ENCODE assay signal across 8 cellular contexts in the genomic region with DNA sequence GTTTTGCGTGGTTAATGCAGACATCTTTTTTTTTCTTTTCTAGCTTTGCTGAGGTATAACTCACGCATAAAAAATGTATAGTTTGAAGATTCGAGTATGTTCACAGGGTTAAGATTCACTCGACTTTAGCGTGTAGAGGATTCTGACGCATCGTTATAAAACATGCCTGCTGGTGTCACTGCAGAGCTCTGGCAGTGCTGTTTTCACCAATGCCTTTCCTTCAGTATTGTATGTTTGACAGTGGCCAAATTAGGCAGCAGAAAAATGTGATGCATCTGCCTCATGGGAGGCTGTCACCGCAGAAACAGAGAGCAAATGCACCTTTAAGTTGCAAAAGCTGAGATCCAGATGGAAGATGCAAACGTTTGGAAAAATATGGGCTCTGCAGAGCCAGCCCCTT. TPM values are rescaled to one million over a fixed set of nuclear protein-coding genes. Genes with fewer than 3 reads are reported as not detected.
DNase-seq lines count a peak whose midpoint lies in the region; ATAC-seq and TF ChIP-seq lines count a peak whose summit lies in the region.

No MANE protein-coding gene starts in this region.

- peaks cover 4% of the 10 kb centered on the region for H3K9me3 Mint-ChIP-seq in activated naive CD4-positive, alpha-beta T cell treated with anti-CD3 and anti-CD28 coated beads for 36 hours

- H3K27me3 ChIP-seq in smooth muscle cell (ENCODE audit: low read depth), result peaks cover 12% of the 10 kb centered on the region

- no peaks in the 10 kb centered on the region for H3K79me2 ChIP-seq in smooth muscle cell (ENCODE audit: low read depth)

- no peaks in the 10 kb centered on the region for H3K27me3 Mint-ChIP-seq in activated naive CD4-positive, alpha-beta T cell treated with anti-CD3 and anti-CD28 coated beads for 36 hours (ENCODE audit: low read depth)

- H4K20me1 ChIP-seq in smooth muscle cell (ENCODE audit: low read depth), result no peaks in the 10 kb centered on the region

- no peaks in the 10 kb centered on the region for H3K9me3 ChIP-seq in smooth muscle cell (replicated peaks; ENCODE audit: low read depth)

- intact Hi-C loops in activated naive CD4-positive, alpha-beta T cell treated with anti-CD3 and anti-CD28 coated beads for 36 hours (cut with micrococcal nuclease), result loop anchor here (1.0 kb wide), 1 partner anchor 225 kb away; no protein-coding TSS in a partner anchor

- CTCF ChIA-PET in activated naive CD4-positive, alpha-beta T cell treated with anti-CD3 and anti-CD28 coated beads for 36 hours (lab: Charles Lee), result interaction anchor here (0.5 to 5.7 kb wide), 14 partner anchors 11 to 873 kb away, joined by 3 to 42 read pairs (median 4); no protein-coding TSS in a partner anchor

- 52% methylated on average over 9 of the region's 9 CpGs for WGBS in smooth muscle cell (ENCODE audit: low lambda C conversion rate)

- no peaks in the 10 kb centered on the region for H3F3A ChIP-seq in smooth muscle cell (ENCODE audit: low read depth)

- no peaks in the 10 kb centered on the region for H3K36me3 Mint-ChIP-seq in activated naive CD4-positive, alpha-beta T cell treated with anti-CD3 and anti-CD28 coated beads for 36 hours (ENCODE audit: low read depth)

- no peak overlapping the region for H3K27ac Mint-ChIP-seq in activated naive CD4-positive, alpha-beta T cell treated with anti-CD3 and anti-CD28 coated beads for 36 hours

- H3K4me3 Mint-ChIP-seq in activated naive CD4-positive, alpha-beta T cell treated with anti-CD3 and anti-CD28 coated beads for 36 hours, result no peak overlapping the region

- no peak overlapping the region for H3K4me3 ChIP-seq in smooth muscle cell

- ATAC-seq in HG02852 (IDR thresholded peaks at IDR 0.05; ENCODE audit: unreplicated experiment), result no peak

- no peak overlapping the region for H3K4me2 ChIP-seq in smooth muscle cell

- no peak overlapping the region for H2AFZ ChIP-seq in smooth muscle cell (ENCODE audit: low read depth)

- H3K4me1 Mint-ChIP-seq in activated naive CD4-positive, alpha-beta T cell treated with anti-CD3 and anti-CD28 coated beads for 36 hours (ENCODE audit: low read depth), result no peaks in the 10 kb centered on the region

- H3K4me1 ChIP-seq in smooth muscle cell (ENCODE audit: low read depth), result no peaks in the 10 kb centered on the region

- H3K36me3 ChIP-seq in smooth muscle cell (ENCODE audit: low read depth), result no peaks in the 10 kb centered on the region

- H3K27ac ChIP-seq in smooth muscle cell (ENCODE audit: low read depth), result no peak overlapping the region

- TF ChIP-seq CTCF in smooth muscle cell (IDR thresholded peaks at IDR 0.05; ENCODE audit: borderline replicate concordance, insufficient read depth, poor library complexity, severe bottlenecking), result no peak

- DNase-seq in NCI-H2196 (lab: John Stamatoyannopoulos, UW; ENCODE audit: unreplicated experiment), result peak; percentile 24
- no peak for DNase-seq in NCI-H2196 treated with DMSO at 0.1 percent for 48 hours (lab: John Stamatoyannopoulos, UW; ENCODE audit: unreplicated experiment)
- peak; percentile 7 for DNase-seq in NCI-H1105 treated with DMSO at 0.1 percent for 48 hours (lab: John Stamatoyannopoulos, UW)
- peak; percentile 58 for DNase-seq in activated naive CD4-positive, alpha-beta T cell treated with anti-CD3 and anti-CD28 coated beads for 36 hours
- peak; percentile 40 to 55 for DNase-seq in lung microvascular endothelial cell (ENCODE audit: low read depth in 2 of 2)
- no peak for DNase-seq in effector CD4-positive, alpha-beta T cell
- no peak for DNase-seq in smooth muscle cell (lab: John Stamatoyannopoulos, UW; ENCODE audit: unreplicated experiment)

- H3K9ac ChIP-seq in smooth muscle cell (ENCODE audit: low read depth), result no peak overlapping the region

RNA-seq across cellular contexts. Expression of a gene that starts 18.0 kb away (rescaled TPM):
- total RNA-seq in activated naive CD4-positive, alpha-beta T cell treated with anti-CD3 and anti-CD28 coated beads for 36 hours, result not detected
- total RNA-seq in lung microvascular endothelial cell, result 0.20 and 0.65 TPM in 2 replicates
- total RNA-seq in smooth muscle cell, result not detected in 2 replicates
- polyA plus RNA-seq in smooth muscle cell, result not detected in 2 replicates

RNA-seq across cellular contexts. Expression of a gene that starts 42.6 kb away (rescaled TPM):
- 10 to 100 TPM; 80.4 to 84.1 TPM for total RNA-seq in activated naive CD4-positive, alpha-beta T cell treated with anti-CD3 and anti-CD28 coated beads for 36 hours
- total RNA-seq in lung microvascular endothelial cell (18.1 and 20.6 TPM in 2 replicates), smooth muscle cell (22.4 and 31.8 TPM in 2 replicates)
- polyA plus RNA-seq in smooth muscle cell, result 82.9 and 92.4 TPM in 2 replicates

RNA-seq across cellular contexts. Expression of a gene that starts 48.3 kb away (rescaled TPM):
- total RNA-seq in activated naive CD4-positive, alpha-beta T cell treated with anti-CD3 and anti-CD28 coated beads for 36 hours, result not detected
- total RNA-seq in lung microvascular endothelial cell (not detected in 2 replicates), smooth muscle cell (not detected in 2 replicates)
- polyA plus RNA-seq in smooth muscle cell, result not detected in 2 replicates

Comparison
In these comparisons a context has a peak if more than half of its experiments do, and no peak if none do; other contexts are left out.
1. DNase-seq: peak in NCI-H2196 (single experiment), NCI-H1105 treated with DMSO at 0.1 percent for 48 hours (single experiment), activated naive CD4-positive, alpha-beta T cell treated with anti-CD3 and anti-CD28 coated beads for 36 hours (single experiment) and lung microvascular endothelial cell (2 of 2); none in NCI-H2196 treated with DMSO at 0.1 percent for 48 hours (single experiment), effector CD4-positive, alpha-beta T cell (single experiment) and smooth muscle cell (single experiment).